ENCODE assay signal across 8 cellular contexts in genomic region chr5:54520438-54520846, GRCh38. TPM values are rescaled to one million over a fixed set of nuclear protein-coding genes. Genes with fewer than 3 reads are reported as not detected.
A peak's percentile ranks its signal among the peaks of the same experiment; 100 is the strongest.
DNase-seq lines count a peak whose midpoint lies in the region; ATAC-seq and TF ChIP-seq lines count a peak whose summit lies in the region.

No MANE protein-coding gene starts in this region.

- no peaks in the 10 kb centered on the region for H3K27me3 Mint-ChIP-seq in activated naive CD8-positive, alpha-beta T cell treated with anti-CD3 and anti-CD28 coated beads for 36 hours

- H3K27ac ChIP-seq in cardiac muscle cell: peak overlapping the region; percentile 76
- H3K27ac ChIP-seq in iPS DF 6.9 (ENCODE audit: low read length): no peak overlapping the region
- H3K27ac ChIP-seq in skeletal muscle tissue (ENCODE audit: low read depth, low read length): peak overlapping the region; percentile 60

- H3K36me3 ChIP-seq in cardiac muscle cell: no peaks in the 10 kb centered on the region
- no peaks in the 10 kb centered on the region for H3K36me3 ChIP-seq in iPS DF 6.9 (ENCODE audit: control insufficient read depth, insufficient read depth, low read length)
- peaks cover 4 to 11% (median 7%) of the 10 kb centered on the region in 3 donors for H3K36me3 ChIP-seq in skeletal muscle tissue (ENCODE audit: control insufficient read depth in 3 of 3, insufficient read depth in 3 of 3, low read length in 3 of 3)

- no peak overlapping the region for H3K27ac Mint-ChIP-seq in activated naive CD8-positive, alpha-beta T cell treated with anti-CD3 and anti-CD28 coated beads for 36 hours

- no peaks in the 10 kb centered on the region for H3K9me3 Mint-ChIP-seq in activated naive CD8-positive, alpha-beta T cell treated with anti-CD3 and anti-CD28 coated beads for 36 hours

- ATAC-seq in Right ventricle myocardium superior (ENCODE audit: poor library complexity): no peak
- no peak for ATAC-seq in GM21737 (IDR thresholded peaks at IDR 0.05; ENCODE audit: unreplicated experiment)

- no peak for TF ChIP-seq CTCF in cardiac muscle cell (IDR thresholded peaks at IDR 0.05; ENCODE audit: low read depth, low read length)

- DNase-seq in cardiac muscle cell (ENCODE audit: low read depth in 1 of 2, low spot score in 1 of 2) (peak; percentile 44 to 58), Right ventricle myocardium superior (no peak), iPS DF 6.9 (ENCODE audit: low read depth, low spot score) (no peak), NCI-H1092 (lab: John Stamatoyannopoulos, UW) (no peak), SW480 (ENCODE audit: low spot score) (no peak)
- no peak for DNase-seq in activated naive CD8-positive, alpha-beta T cell treated with anti-CD3 and anti-CD28 coated beads for 36 hours

- peaks cover 5% of the 10 kb centered on the region for H3K36me3 Mint-ChIP-seq in activated naive CD8-positive, alpha-beta T cell treated with anti-CD3 and anti-CD28 coated beads for 36 hours

- no peaks in the 10 kb centered on the region for H3K9me3 ChIP-seq in cardiac muscle cell (ENCODE audit: low read depth)
- no peaks in the 10 kb centered on the region for H3K9me3 ChIP-seq in iPS DF 6.9 (ENCODE audit: control insufficient read depth, insufficient read depth, low read length)
- no peaks in the 10 kb centered on the region for H3K9me3 ChIP-seq in skeletal muscle tissue (ENCODE audit: control insufficient read depth in 3 of 3, low read length in 3 of 3)

- peak overlapping the region; percentile 81 to 92 (median 83) for H3K9ac ChIP-seq in skeletal muscle tissue (ENCODE audit: low read depth in 1 of 3, low read length in 3 of 3)

- peak overlapping the region; percentile 77 for H3K4me3 Mint-ChIP-seq in activated naive CD8-positive, alpha-beta T cell treated with anti-CD3 and anti-CD28 coated beads for 36 hours

- H3K4me3 ChIP-seq in cardiac muscle cell (peak overlapping the region; percentile 86), iPS DF 6.9 (ENCODE audit: low read length) (0 out of 2 replicates have a peak overlapping the region, but pooled peaks have one; percentile 10), skeletal muscle tissue (ENCODE audit: low read length in 3 of 3) (peak overlapping the region; percentile 82 to 85 (median 83))

- no CpG with 5 or more reads among the region's 7 CpGs for WGBS in iPS DF 6.9 (ENCODE audit: insufficient coverage, insufficient read length)

- intact Hi-C loops in Right ventricle myocardium superior (cut with DNase I): loop anchor here (10.0 kb wide), 1 partner anchor 194 kb away; no protein-coding TSS in a partner anchor

- no peaks in the 10 kb centered on the region for H3K27me3 ChIP-seq in cardiac muscle cell
- H3K27me3 ChIP-seq in iPS DF 6.9 (ENCODE audit: control insufficient read depth, insufficient read depth, low read length): no peaks in the 10 kb centered on the region; the same call in 1 of the 2 replicates
- H3K27me3 ChIP-seq in skeletal muscle tissue (ENCODE audit: control insufficient read depth in 3 of 3, insufficient read depth in 3 of 3, low read length in 3 of 3): no peaks in the 10 kb centered on the region

- H3K4me1 ChIP-seq in cardiac muscle cell (ENCODE audit: low read depth): peaks cover 46% of the 10 kb centered on the region
- H3K4me1 ChIP-seq in iPS DF 6.9 (ENCODE audit: control insufficient read depth, insufficient read depth, low read length): peaks cover 8% of the 10 kb centered on the region
- H3K4me1 ChIP-seq in skeletal muscle tissue (ENCODE audit: control insufficient read depth in 3 of 3, insufficient read depth in 3 of 3, low read length in 3 of 3): peaks cover 45 to 56% (median 54%) of the 10 kb centered on the region in 3 donors

- peaks cover 53% of the 10 kb centered on the region for H3K4me1 Mint-ChIP-seq in activated naive CD8-positive, alpha-beta T cell treated with anti-CD3 and anti-CD28 coated beads for 36 hours

RNA-seq across cellular contexts. Expression of gene SNX18, which starts 2.9 kb away (rescaled TPM):
- total RNA-seq in cardiac muscle cell: 108 and 120 TPM in 2 replicates
- polyA plus RNA-seq in cardiac muscle cell: 8.7 and 15.6 TPM in 2 replicates
- total RNA-seq in Right ventricle myocardium superior: 24.9 TPM
- 1 to 10 TPM; 7.4 to 7.6 TPM for total RNA-seq in activated naive CD8-positive, alpha-beta T cell treated with anti-CD3 and anti-CD28 coated beads for 36 hours
- total RNA-seq in skeletal muscle tissue: 29.2 TPM

Comparison
In these comparisons a context has a peak if more than half of its experiments do, and no peak if none do; other contexts are left out.
1. DNase-seq: peak in cardiac muscle cell (2 of 2); none in Right ventricle myocardium superior (single experiment), activated naive CD8-positive, alpha-beta T cell treated with anti-CD3 and anti-CD28 coated beads for 36 hours (single experiment), iPS DF 6.9 (single experiment), NCI-H1092 (single experiment) and SW480 (single experiment).
2. H3K4me3 ChIP-seq: peak in every context shown above with its lines; median percentile 86 in cardiac muscle cell; 83 in skeletal muscle tissue; 10 in iPS DF 6.9.